Comparison of ENCODE assay signal across 1 cellular context in the genomic region with DNA sequence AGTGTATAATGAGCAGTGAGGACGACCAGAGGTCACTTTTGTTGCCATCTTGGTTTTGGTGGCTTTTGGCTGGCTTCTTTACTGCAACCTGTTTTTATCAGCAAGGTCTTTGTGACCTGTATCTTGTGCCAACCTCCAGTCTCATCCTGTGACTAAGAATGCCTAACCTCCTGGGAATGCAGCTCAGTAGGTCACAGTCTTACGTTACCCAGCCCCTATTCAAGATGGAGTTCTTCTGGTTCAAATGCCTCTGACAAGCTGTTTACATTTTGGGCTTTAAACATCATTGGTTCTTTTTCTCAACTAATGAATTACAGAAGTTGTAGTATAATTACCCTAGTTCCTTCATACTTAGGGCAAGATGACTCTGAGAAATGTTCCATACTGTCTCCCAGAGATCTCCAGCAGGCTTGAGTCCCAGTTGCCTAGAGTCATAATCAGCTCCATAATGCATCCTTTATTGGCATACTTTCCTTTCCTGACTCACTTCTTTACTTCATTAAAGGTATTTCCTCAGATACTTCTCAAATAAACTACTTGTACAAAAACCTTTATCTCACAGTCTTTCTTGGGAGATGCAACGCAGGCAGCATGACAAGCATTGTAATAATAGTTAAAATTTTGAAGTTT.
TF ChIP-seq lines count a peak whose summit lies in the region.

No MANE protein-coding gene starts in this region.

TF ChIP-seq in WTC11, 78 proteins besides CTCF, POLR2A, EP300 and RAD21 (continued from another document):
- TF ChIP-seq, protein P1, sequence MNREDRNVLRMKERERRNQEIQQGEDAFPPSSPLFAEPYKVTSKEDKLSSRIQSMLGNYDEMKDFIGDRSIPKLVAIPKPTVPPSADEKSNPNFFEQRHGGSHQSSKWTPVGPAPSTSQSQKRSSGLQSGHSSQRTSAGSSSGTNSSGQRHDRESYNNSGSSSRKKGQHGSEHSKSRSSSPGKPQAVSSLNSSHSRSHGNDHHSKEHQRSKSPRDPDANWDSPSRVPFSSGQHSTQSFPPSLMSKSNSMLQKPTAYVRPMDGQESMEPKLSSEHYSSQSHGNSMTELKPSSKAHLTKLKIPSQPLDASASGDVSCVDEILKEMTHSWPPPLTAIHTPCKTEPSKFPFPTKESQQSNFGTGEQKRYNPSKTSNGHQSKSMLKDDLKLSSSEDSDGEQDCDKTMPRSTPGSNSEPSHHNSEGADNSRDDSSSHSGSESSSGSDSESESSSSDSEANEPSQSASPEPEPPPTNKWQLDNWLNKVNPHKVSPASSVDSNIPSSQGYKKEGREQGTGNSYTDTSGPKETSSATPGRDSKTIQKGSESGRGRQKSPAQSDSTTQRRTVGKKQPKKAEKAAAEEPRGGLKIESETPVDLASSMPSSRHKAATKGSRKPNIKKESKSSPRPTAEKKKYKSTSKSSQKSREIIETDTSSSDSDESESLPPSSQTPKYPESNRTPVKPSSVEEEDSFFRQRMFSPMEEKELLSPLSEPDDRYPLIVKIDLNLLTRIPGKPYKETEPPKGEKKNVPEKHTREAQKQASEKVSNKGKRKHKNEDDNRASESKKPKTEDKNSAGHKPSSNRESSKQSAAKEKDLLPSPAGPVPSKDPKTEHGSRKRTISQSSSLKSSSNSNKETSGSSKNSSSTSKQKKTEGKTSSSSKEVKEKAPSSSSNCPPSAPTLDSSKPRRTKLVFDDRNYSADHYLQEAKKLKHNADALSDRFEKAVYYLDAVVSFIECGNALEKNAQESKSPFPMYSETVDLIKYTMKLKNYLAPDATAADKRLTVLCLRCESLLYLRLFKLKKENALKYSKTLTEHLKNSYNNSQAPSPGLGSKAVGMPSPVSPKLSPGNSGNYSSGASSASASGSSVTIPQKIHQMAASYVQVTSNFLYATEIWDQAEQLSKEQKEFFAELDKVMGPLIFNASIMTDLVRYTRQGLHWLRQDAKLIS (CRISPR knock-in tag; IDR thresholded peaks at IDR 0.05; ENCODE audit: borderline replicate concordance), result no peak
- TF ChIP-seq NFE2L1 (CRISPR knock-in tag; IDR thresholded peaks at IDR 0.05), result no peak
- TF ChIP-seq, protein P2, sequence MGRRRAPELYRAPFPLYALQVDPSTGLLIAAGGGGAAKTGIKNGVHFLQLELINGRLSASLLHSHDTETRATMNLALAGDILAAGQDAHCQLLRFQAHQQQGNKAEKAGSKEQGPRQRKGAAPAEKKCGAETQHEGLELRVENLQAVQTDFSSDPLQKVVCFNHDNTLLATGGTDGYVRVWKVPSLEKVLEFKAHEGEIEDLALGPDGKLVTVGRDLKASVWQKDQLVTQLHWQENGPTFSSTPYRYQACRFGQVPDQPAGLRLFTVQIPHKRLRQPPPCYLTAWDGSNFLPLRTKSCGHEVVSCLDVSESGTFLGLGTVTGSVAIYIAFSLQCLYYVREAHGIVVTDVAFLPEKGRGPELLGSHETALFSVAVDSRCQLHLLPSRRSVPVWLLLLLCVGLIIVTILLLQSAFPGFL (CRISPR knock-in tag; IDR thresholded peaks at IDR 0.05; ENCODE audit: borderline replicate concordance), result no peak
- TF ChIP-seq, protein P3, sequence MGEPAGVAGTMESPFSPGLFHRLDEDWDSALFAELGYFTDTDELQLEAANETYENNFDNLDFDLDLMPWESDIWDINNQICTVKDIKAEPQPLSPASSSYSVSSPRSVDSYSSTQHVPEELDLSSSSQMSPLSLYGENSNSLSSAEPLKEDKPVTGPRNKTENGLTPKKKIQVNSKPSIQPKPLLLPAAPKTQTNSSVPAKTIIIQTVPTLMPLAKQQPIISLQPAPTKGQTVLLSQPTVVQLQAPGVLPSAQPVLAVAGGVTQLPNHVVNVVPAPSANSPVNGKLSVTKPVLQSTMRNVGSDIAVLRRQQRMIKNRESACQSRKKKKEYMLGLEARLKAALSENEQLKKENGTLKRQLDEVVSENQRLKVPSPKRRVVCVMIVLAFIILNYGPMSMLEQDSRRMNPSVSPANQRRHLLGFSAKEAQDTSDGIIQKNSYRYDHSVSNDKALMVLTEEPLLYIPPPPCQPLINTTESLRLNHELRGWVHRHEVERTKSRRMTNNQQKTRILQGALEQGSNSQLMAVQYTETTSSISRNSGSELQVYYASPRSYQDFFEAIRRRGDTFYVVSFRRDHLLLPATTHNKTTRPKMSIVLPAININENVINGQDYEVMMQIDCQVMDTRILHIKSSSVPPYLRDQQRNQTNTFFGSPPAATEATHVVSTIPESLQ (CRISPR knock-in tag; IDR thresholded peaks at IDR 0.05), result no peak
- TF ChIP-seq RORB (CRISPR knock-in tag; IDR thresholded peaks at IDR 0.05), result no peak
- no peak for TF ChIP-seq ETV6 (CRISPR knock-in tag; IDR thresholded peaks at IDR 0.05)
- TF ChIP-seq, protein P4, sequence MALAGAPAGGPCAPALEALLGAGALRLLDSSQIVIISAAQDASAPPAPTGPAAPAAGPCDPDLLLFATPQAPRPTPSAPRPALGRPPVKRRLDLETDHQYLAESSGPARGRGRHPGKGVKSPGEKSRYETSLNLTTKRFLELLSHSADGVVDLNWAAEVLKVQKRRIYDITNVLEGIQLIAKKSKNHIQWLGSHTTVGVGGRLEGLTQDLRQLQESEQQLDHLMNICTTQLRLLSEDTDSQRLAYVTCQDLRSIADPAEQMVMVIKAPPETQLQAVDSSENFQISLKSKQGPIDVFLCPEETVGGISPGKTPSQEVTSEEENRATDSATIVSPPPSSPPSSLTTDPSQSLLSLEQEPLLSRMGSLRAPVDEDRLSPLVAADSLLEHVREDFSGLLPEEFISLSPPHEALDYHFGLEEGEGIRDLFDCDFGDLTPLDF (CRISPR knock-in tag; IDR thresholded peaks at IDR 0.05), result no peak
- TF ChIP-seq ZNF263 (CRISPR knock-in tag; IDR thresholded peaks at IDR 0.05; ENCODE audit: low read depth), result no peak
- TF ChIP-seq, protein P5, sequence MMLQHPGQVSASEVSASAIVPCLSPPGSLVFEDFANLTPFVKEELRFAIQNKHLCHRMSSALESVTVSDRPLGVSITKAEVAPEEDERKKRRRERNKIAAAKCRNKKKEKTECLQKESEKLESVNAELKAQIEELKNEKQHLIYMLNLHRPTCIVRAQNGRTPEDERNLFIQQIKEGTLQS (CRISPR knock-in tag; conservative IDR thresholded peaks at IDR 0.05), result no peak
